ENCODE assay signal across 29 cellular contexts in the genomic region with DNA sequence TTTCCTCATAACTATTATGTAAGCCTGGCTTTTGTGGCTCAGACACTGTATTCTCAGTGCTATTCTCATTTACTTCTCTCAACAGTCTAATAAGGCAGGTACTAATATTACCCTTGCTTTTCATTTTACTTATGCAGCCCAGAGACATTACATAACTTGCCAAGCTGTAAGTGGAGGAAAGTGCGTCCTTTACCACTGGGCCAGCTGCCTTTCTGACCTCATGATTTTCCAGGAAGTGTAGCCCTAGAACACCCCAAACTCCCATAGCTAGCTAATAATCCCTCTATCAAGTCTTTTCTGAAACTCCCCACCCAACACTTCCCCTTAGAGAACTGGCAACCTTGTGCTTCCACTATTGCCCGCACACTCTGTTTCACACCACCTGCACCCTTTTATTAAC.
"Had no signal": no experiment of that assay in that cellular context is flagged by ENCODE, and none has a peak within 500 bp of the region (broad histone marks: within the 10 kb centered on the region; RNA-seq: fewer than 3 reads in every experiment).

No MANE protein-coding gene starts in this region.

- DNase-seq: activated CD4-positive, alpha-beta memory T cell treated with anti-CD3 and anti-CD28 coated beads for 36 hours; activated CD4-positive, alpha-beta T cell treated with anti-CD3 and anti-CD28 coated beads for 48 hours; activated CD8-positive, alpha-beta memory T cell treated with anti-CD3 and anti-CD28 coated beads, Interleukin-2, amount 50 U/mL, for 4 hours; activated gamma-delta T cell; activated naive CD4-positive, alpha-beta T cell treated with anti-CD3 and anti-CD28 coated beads, Interleukin-2, amount 10 ng/mL, durations not matched to agents 7 days and 5 days; activated naive CD8-positive, alpha-beta T cell treated with anti-CD3 and anti-CD28 coated beads, Interleukin-2, amount 10 ng/mL, durations not matched to agents 7 days and 5 days; activated T-cell treated with anti-CD3 and anti-CD28 coated beads, Interleukin-2, amount 50 U/mL, for 24 hours; caudate nucleus; cortex of kidney; effector memory CD8-positive, alpha-beta T cell; erythroblast; hypothalamus; immature natural killer cell; kidney; left colon; sigmoid colon; small intestine; stimulated activated CD4-positive, alpha-beta T cell treated with anti-CD3 and anti-CD28 coated beads, Interleukin-4, amount 100 ng/mL, for 24 hours; stimulated activated naive CD8-positive, alpha-beta T cell treated with anti-CD3 and anti-CD28 coated beads, Interleukin-15, amount 100 ng/mL, for 72 hours; substantia nigra; T-helper 1 cell; WERI-Rb-1 had no signal

- H3K4me1 ChIP-seq: ascending aorta, gastroesophageal sphincter, sigmoid colon had no signal

- H3K4me1 Mint-ChIP-seq: activated naive CD4-positive, alpha-beta T cell treated with anti-CD3 and anti-CD28 coated beads, Interleukin-2, amount 10 ng/mL, durations not matched to agents 7 days and 5 days; activated naive CD8-positive, alpha-beta T cell treated with anti-CD3 and anti-CD28 coated beads, Interleukin-2, amount 10 ng/mL, durations not matched to agents 7 days and 5 days; immature natural killer cell; stimulated activated naive CD8-positive, alpha-beta T cell treated with anti-CD3 and anti-CD28 coated beads, Interleukin-15, amount 100 ng/mL, for 72 hours had no signal

- H3K4me3 Mint-ChIP-seq: activated CD4-positive, alpha-beta memory T cell treated with anti-CD3 and anti-CD28 coated beads for 36 hours; activated naive CD4-positive, alpha-beta T cell treated with anti-CD3 and anti-CD28 coated beads, Interleukin-2, amount 10 ng/mL, durations not matched to agents 7 days and 5 days; activated naive CD8-positive, alpha-beta T cell treated with anti-CD3 and anti-CD28 coated beads, Interleukin-2, amount 10 ng/mL, durations not matched to agents 7 days and 5 days; activated T-cell treated with anti-CD3 and anti-CD28 coated beads, Interleukin-2, amount 50 U/mL, for 24 hours; brain; effector memory CD8-positive, alpha-beta T cell; immature natural killer cell; nephron; stimulated activated effector memory CD8-positive, alpha-beta T cell treated with anti-CD3 and anti-CD28 coated beads, Interleukin-12 subunit alpha, Interleukin-12 subunit beta, amount 100 ng/mL, for 72 hours; stimulated activated naive CD8-positive, alpha-beta T cell treated with anti-CD3 and anti-CD28 coated beads, Interleukin-15, amount 100 ng/mL, for 72 hours; type B pancreatic cell had no signal

- H3K27me3 ChIP-seq: ascending aorta, gastroesophageal sphincter, sigmoid colon had no signal

- H3K9me3 ChIP-seq: ascending aorta, gastroesophageal sphincter, sigmoid colon had no signal

- H3K36me3 Mint-ChIP-seq: activated CD4-positive, alpha-beta memory T cell treated with anti-CD3 and anti-CD28 coated beads for 36 hours; activated naive CD4-positive, alpha-beta T cell treated with anti-CD3 and anti-CD28 coated beads, Interleukin-2, amount 10 ng/mL, durations not matched to agents 7 days and 5 days; brain; immature natural killer cell; stimulated activated effector memory CD8-positive, alpha-beta T cell treated with anti-CD3 and anti-CD28 coated beads, Interleukin-12 subunit alpha, Interleukin-12 subunit beta, amount 100 ng/mL, for 72 hours; type B pancreatic cell had no signal

- H3K27ac ChIP-seq: ascending aorta, gastroesophageal sphincter, sigmoid colon, WERI-Rb-1 had no signal

- H3K27ac Mint-ChIP-seq: activated CD4-positive, alpha-beta memory T cell treated with anti-CD3 and anti-CD28 coated beads for 36 hours; activated naive CD4-positive, alpha-beta T cell treated with anti-CD3 and anti-CD28 coated beads, Interleukin-2, amount 10 ng/mL, durations not matched to agents 7 days and 5 days; activated naive CD8-positive, alpha-beta T cell treated with anti-CD3 and anti-CD28 coated beads, Interleukin-2, amount 10 ng/mL, durations not matched to agents 7 days and 5 days; activated T-cell treated with anti-CD3 and anti-CD28 coated beads, Interleukin-2, amount 50 U/mL, for 24 hours; effector memory CD8-positive, alpha-beta T cell; immature natural killer cell; stimulated activated effector memory CD8-positive, alpha-beta T cell treated with anti-CD3 and anti-CD28 coated beads, Interleukin-12 subunit alpha, Interleukin-12 subunit beta, amount 100 ng/mL, for 72 hours; stimulated activated naive CD8-positive, alpha-beta T cell treated with anti-CD3 and anti-CD28 coated beads, Interleukin-15, amount 100 ng/mL, for 72 hours; type B pancreatic cell had no signal

- H3K27me3 Mint-ChIP-seq: brain, type B pancreatic cell had no signal

- ATAC-seq: activated CD4-positive, CD25-positive, alpha-beta regulatory T cell treated with anti-CD3 and anti-CD28 coated beads, Interleukin-2, amount 50 U/mL, for 24 hours; effector memory CD8-positive, alpha-beta T cell; gastroesophageal sphincter; left colon; stimulated activated effector memory CD8-positive, alpha-beta T cell treated with anti-CD3 and anti-CD28 coated beads, Interleukin-12 subunit alpha, Interleukin-12 subunit beta, amount 100 ng/mL, for 72 hours; stimulated activated naive CD8-positive, alpha-beta T cell treated with anti-CD3 and anti-CD28 coated beads, Interleukin-15, amount 100 ng/mL, for 72 hours had no signal

- H3K36me3 ChIP-seq: ascending aorta, gastroesophageal sphincter, sigmoid colon, WERI-Rb-1 had no signal

- H3K9me3 Mint-ChIP-seq: activated CD4-positive, alpha-beta memory T cell treated with anti-CD3 and anti-CD28 coated beads for 36 hours; activated naive CD4-positive, alpha-beta T cell treated with anti-CD3 and anti-CD28 coated beads, Interleukin-2, amount 10 ng/mL, durations not matched to agents 7 days and 5 days; effector memory CD8-positive, alpha-beta T cell; immature natural killer cell; stimulated activated effector memory CD8-positive, alpha-beta T cell treated with anti-CD3 and anti-CD28 coated beads, Interleukin-12 subunit alpha, Interleukin-12 subunit beta, amount 100 ng/mL, for 72 hours; type B pancreatic cell had no signal

- H3K4me3 ChIP-seq: ascending aorta, gastroesophageal sphincter, sigmoid colon had no signal
